In the genomic region with DNA sequence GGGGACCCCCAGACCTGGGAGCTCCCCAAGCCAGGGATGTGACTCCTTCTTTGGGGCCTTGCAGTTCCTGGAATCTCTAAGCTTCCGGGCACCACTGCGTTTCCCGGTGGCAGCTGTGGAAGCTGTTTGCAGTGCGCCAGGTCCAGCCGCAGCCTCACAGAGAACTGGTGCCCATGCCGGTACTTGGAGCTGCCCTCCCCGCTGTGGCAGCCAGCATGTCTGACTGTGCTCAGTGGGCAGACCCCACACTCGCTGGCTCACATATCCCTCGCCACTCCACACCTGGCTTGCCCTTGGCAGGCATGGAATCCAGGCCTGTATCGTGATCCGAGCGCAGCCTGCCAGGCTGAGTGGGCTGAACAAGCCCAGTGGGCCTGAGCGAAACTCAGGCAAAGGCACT, we compare ENCODE assay signal across 1 cellular context.
TF ChIP-seq lines count a peak whose summit lies in the region.

No MANE protein-coding gene starts in this region.

TF ChIP-seq in H1, 55 proteins besides CTCF, POLR2A, EP300 and RAD21:
- TF ChIP-seq KDM5A (IDR thresholded peaks at IDR 0.05; ENCODE audit: low read length), result no peak
- TF ChIP-seq SP2 (IDR thresholded peaks at IDR 0.05; ENCODE audit: low read length), result no peak
- TF ChIP-seq, protein P1, sequence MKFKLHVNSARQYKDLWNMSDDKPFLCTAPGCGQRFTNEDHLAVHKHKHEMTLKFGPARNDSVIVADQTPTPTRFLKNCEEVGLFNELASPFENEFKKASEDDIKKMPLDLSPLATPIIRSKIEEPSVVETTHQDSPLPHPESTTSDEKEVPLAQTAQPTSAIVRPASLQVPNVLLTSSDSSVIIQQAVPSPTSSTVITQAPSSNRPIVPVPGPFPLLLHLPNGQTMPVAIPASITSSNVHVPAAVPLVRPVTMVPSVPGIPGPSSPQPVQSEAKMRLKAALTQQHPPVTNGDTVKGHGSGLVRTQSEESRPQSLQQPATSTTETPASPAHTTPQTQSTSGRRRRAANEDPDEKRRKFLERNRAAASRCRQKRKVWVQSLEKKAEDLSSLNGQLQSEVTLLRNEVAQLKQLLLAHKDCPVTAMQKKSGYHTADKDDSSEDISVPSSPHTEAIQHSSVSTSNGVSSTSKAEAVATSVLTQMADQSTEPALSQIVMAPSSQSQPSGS (IDR thresholded peaks at IDR 0.05; ENCODE audit: low read length), result no peak
- TF ChIP-seq EZH2 (IDR thresholded peaks at IDR 0.05; ENCODE audit: low read depth, low read length, severe bottlenecking), result no peak
- TF ChIP-seq BCL11A (IDR thresholded peaks at IDR 0.05; ENCODE audit: low read depth in 2 of 2, low read length in 2 of 2), result no peak
- TF ChIP-seq SP1 (IDR thresholded peaks at IDR 0.05; ENCODE audit: low read depth, low read length), result no peak
- TF ChIP-seq HDAC2 (IDR thresholded peaks at IDR 0.05; ENCODE audit: borderline replicate concordance in 1 of 2, low read depth in 2 of 2, low read length in 2 of 2), result no peak
TF ChIP-seq in H1: peak in this region for 0.
